ENCODE assay signal across 17 cellular contexts in the genomic region with DNA sequence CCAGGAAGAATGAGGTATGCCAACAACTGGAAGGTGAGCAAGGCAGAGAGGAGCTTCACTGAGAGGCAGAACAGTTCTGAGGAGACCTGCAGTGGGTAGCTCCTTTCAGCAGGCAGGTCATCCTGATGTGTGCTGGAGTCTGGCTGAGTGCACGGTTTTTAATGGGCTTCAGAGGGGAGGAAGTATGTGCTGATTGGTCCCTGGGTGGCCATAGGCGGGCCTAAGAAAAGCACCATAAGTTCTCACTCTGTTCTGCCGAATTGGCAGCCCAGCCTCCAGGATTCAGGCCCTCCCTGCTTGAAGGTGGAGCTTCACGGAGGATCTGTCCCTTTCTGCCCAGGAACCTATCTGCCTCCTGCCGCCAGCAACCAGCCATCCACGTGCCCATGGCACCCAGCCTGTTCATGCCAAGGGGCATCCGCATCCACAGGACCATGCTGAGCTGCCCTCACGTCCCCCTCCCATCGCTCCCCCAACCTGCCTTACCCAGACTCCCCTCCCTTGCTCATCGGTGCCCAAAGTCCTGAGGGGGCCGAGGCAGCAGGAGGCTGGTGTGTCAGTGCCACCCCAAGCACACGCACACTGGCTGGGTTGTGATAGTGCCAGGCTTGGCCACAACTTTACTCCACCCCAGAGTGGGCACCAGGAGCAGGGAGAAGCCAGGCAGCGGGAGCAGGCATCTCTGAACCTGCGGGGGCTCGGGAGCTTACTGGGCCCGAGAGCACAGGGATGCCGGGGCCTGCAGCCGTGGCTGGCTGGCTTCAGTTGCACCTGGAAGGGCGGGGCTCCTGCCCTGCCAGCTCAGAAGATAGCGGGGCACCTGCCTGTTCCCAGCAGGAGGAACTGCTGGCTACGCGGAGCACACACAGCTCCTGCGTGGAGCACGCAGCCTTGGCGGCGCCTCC.
"Had no signal": no experiment of that assay in that cellular context is flagged by ENCODE, and none has a peak within 500 bp of the region (broad histone marks: within the 10 kb centered on the region; RNA-seq: fewer than 3 reads in every experiment).

No MANE protein-coding gene starts in this region.

- H3K27ac Mint-ChIP-seq: activated naive CD4-positive, alpha-beta T cell treated with anti-CD3 and anti-CD28 coated beads for 36 hours; activated T-helper 1 cell treated with anti-CD3 and anti-CD28 coated beads, Interleukin-12 subunit alpha, Interleukin-12 subunit beta, Interleukin-2, Interleukin-4 antibody, amounts not matched to agents 30 ng/mL and 10 ng/mL and 1 ng/mL, durations not matched to agents 14 hours and 24 hours and 36 hours; stimulated activated naive CD8-positive, alpha-beta T cell treated with anti-CD3 and anti-CD28 coated beads, Interleukin-15, amount 100 ng/mL, for 72 hours had no signal

- H3K27ac ChIP-seq: cardiac muscle cell, coronary artery, epithelial cell of prostate, gastrocnemius medialis, pancreas, thyroid gland, vagina, VCaP had no signal

- H3K36me3 ChIP-seq: cardiac muscle cell, gastrocnemius medialis, pancreas, thyroid gland, vagina had no signal

- H3K9me3 Mint-ChIP-seq: neural crest cell had no signal

- H3K4me3 Mint-ChIP-seq: activated naive CD4-positive, alpha-beta T cell treated with anti-CD3 and anti-CD28 coated beads for 36 hours; activated T-helper 1 cell treated with anti-CD3 and anti-CD28 coated beads, Interleukin-12 subunit alpha, Interleukin-12 subunit beta, Interleukin-2, Interleukin-4 antibody, amounts not matched to agents 30 ng/mL and 10 ng/mL and 1 ng/mL, durations not matched to agents 14 hours and 24 hours and 36 hours; neural crest cell; stimulated activated naive CD8-positive, alpha-beta T cell treated with anti-CD3 and anti-CD28 coated beads, Interleukin-15, amount 100 ng/mL, for 72 hours had no signal

- H3K4me1 Mint-ChIP-seq: stimulated activated naive CD8-positive, alpha-beta T cell treated with anti-CD3 and anti-CD28 coated beads, Interleukin-15, amount 100 ng/mL, for 72 hours had no signal

- H3K4me1 ChIP-seq: gastrocnemius medialis, pancreas, thyroid gland, vagina had no signal

- H3K27me3 ChIP-seq: cardiac muscle cell, gastrocnemius medialis, pancreas, thyroid gland, vagina had no signal

- H3K27me3 Mint-ChIP-seq: stimulated activated naive CD8-positive, alpha-beta T cell treated with anti-CD3 and anti-CD28 coated beads, Interleukin-15, amount 100 ng/mL, for 72 hours had no signal

- DNase-seq: activated CD4-positive, alpha-beta T cell treated with anti-CD3 and anti-CD28 coated beads for 48 hours; activated naive CD4-positive, alpha-beta T cell treated with anti-CD3 and anti-CD28 coated beads for 36 hours; effector CD8-positive, alpha-beta T cell; gastrocnemius medialis; stimulated activated CD4-positive, alpha-beta T cell treated with anti-CD3 and anti-CD28 coated beads, Interleukin-15, amount 100 ng/mL, for 24 hours; stimulated activated CD4-positive, alpha-beta T cell treated with anti-CD3 and anti-CD28 coated beads, Interleukin-4, amount 100 ng/mL, for 24 hours; stimulated activated naive CD8-positive, alpha-beta T cell treated with anti-CD3 and anti-CD28 coated beads, Interleukin-15, amount 100 ng/mL, for 72 hours; T1000; thyroid gland had no signal

- H3K9me3 ChIP-seq: gastrocnemius medialis, pancreas, thyroid gland, vagina had no signal

- H3K4me3 ChIP-seq: cardiac muscle cell, coronary artery, gastrocnemius medialis, pancreas, thyroid gland, vagina had no signal

- ATAC-seq: gastrocnemius medialis; pancreas; stimulated activated naive CD8-positive, alpha-beta T cell treated with anti-CD3 and anti-CD28 coated beads, Interleukin-15, amount 100 ng/mL, for 72 hours had no signal
